In genomic region chr16:16992986-16993783, GRCh38 we compare ENCODE assay signal across 11 cellular contexts.
DNase-seq lines count a peak whose midpoint lies in the region; ATAC-seq lines count a peak whose summit lies in the region.
"Had no signal": no experiment of that assay in that cellular context is flagged by ENCODE, and none has a peak within 500 bp of the region (broad histone marks: within the 10 kb centered on the region; RNA-seq: fewer than 3 reads in every experiment).

No MANE protein-coding gene starts in this region.

- H3K4me1 ChIP-seq in BLaER1 = peaks cover 28% of the 10 kb centered on the region

- H3K9me3 ChIP-seq in BLaER1 = no peaks in the 10 kb centered on the region

- H3K36me3 Mint-ChIP-seq in activated CD4-positive, alpha-beta memory T cell treated with anti-CD3 and anti-CD28 coated beads, Interleukin-2, amount 10 ng/mL, durations not matched to agents 7 days and 5 days (ENCODE audit: low read depth) = no peaks in the 10 kb centered on the region

- peak overlapping the region; percentile 31 for H3K4me3 Mint-ChIP-seq in activated CD4-positive, alpha-beta memory T cell treated with anti-CD3 and anti-CD28 coated beads, Interleukin-2, amount 10 ng/mL, durations not matched to agents 7 days and 5 days

- CTCF ChIA-PET in activated CD4-positive, alpha-beta memory T cell treated with anti-CD3 and anti-CD28 coated beads, Interleukin-2, amount 10 ng/mL, durations not matched to agents 7 days and 5 days (lab: Charles Lee) = interaction anchor here (0.6 kb wide), 1 partner anchor 26 kb away, joined by 3 read pairs; no protein-coding TSS in a partner anchor

- H3K36me3 ChIP-seq in BLaER1 = no peaks in the 10 kb centered on the region

- peak overlapping the region; percentile 44 for H3K27ac Mint-ChIP-seq in activated CD4-positive, alpha-beta memory T cell treated with anti-CD3 and anti-CD28 coated beads, Interleukin-2, amount 10 ng/mL, durations not matched to agents 7 days and 5 days

- ATAC-seq in HG03342 (IDR thresholded peaks at IDR 0.05; ENCODE audit: unreplicated experiment) = no peak
- ATAC-seq: left cardiac atrium had no signal

- H4K20me1 ChIP-seq in BLaER1 = no peaks in the 10 kb centered on the region

- no peaks in the 10 kb centered on the region for H3K9me3 Mint-ChIP-seq in activated CD4-positive, alpha-beta memory T cell treated with anti-CD3 and anti-CD28 coated beads, Interleukin-2, amount 10 ng/mL, durations not matched to agents 7 days and 5 days

- no peaks in the 10 kb centered on the region for H3K27me3 ChIP-seq in BLaER1

- DNase-seq in GF-D8 (lab: John Stamatoyannopoulos, UW) = peak; percentile 41
- peak; percentile 18 for DNase-seq in activated CD4-positive, alpha-beta memory T cell treated with anti-CD3 and anti-CD28 coated beads, Interleukin-2, amount 10 ng/mL, durations not matched to agents 7 days and 5 days
- DNase-seq in medulla oblongata (ENCODE audit: extremely low spot score) = peak; percentile 9
- no peak for DNase-seq in NCI-H128 (lab: John Stamatoyannopoulos, UW; ENCODE audit: unreplicated experiment)
- no peak for DNase-seq in ACHN
- DNase-seq in middle frontal gyrus (ENCODE audit: extremely low spot score, low spot score) = no peak
- DNase-seq: left cardiac atrium, NCI-H1436 treated with DMSO at 0.1 percent for 48 hours had no signal

- H3K9ac ChIP-seq in BLaER1 = peak overlapping the region; percentile 9; the same call in 1 of the 2 replicates

- peak overlapping the region; percentile 23; the same call in 1 of the 2 replicates for H3K4me3 ChIP-seq in BLaER1

- in situ Hi-C loops in ACHN (cut with HindIII; ENCODE audit: low pct_ligation_motif_present, low pct_unique_long_range_greater_than_20kb, low sequenced_read_pairs) = no loop called here

- POLR2A ChIA-PET in activated CD4-positive, alpha-beta memory T cell treated with anti-CD3 and anti-CD28 coated beads, Interleukin-2, amount 10 ng/mL, durations not matched to agents 7 days and 5 days (lab: Charles Lee) = no interaction called here

- H3K4me2 ChIP-seq in BLaER1 = peak overlapping the region; percentile 78

- H3K4me1 Mint-ChIP-seq in activated CD4-positive, alpha-beta memory T cell treated with anti-CD3 and anti-CD28 coated beads, Interleukin-2, amount 10 ng/mL, durations not matched to agents 7 days and 5 days = peaks cover 12% of the 10 kb centered on the region

- no peaks in the 10 kb centered on the region for H3K27me3 Mint-ChIP-seq in activated CD4-positive, alpha-beta memory T cell treated with anti-CD3 and anti-CD28 coated beads, Interleukin-2, amount 10 ng/mL, durations not matched to agents 7 days and 5 days

- 0 out of 2 replicates have a peak overlapping the region, but pooled peaks have one; percentile 31 for H3K27ac ChIP-seq in BLaER1
- H3K27ac ChIP-seq: C4-2B had no signal

Comparison
In these comparisons a context has a peak if more than half of its experiments do, and no peak if none do; other contexts are left out.
1. DNase-seq: peak in GF-D8 (single experiment), activated CD4-positive, alpha-beta memory T cell treated with anti-CD3 and anti-CD28 coated beads, Interleukin-2, amount 10 ng/mL, durations not matched to agents 7 days and 5 days (single experiment) and medulla oblongata (single experiment); none in NCI-H128 (single experiment), ACHN (single experiment) and middle frontal gyrus (single experiment).